Comparison of ENCODE assay signal across 8 cellular contexts in genomic region chr12:53492830-53493609, GRCh38. TPM values are rescaled to one million over a fixed set of nuclear protein-coding genes. Genes with fewer than 3 reads are reported as not detected.
DNase-seq lines count a peak whose midpoint lies in the region; ATAC-seq lines count a peak whose summit lies in the region.

No MANE protein-coding gene starts in this region.

- 2 to 3% methylated on average over 24 to 29 of the region's 52 CpGs for WGBS in mesodermal cell (ENCODE audit: insufficient coverage in 2 of 2), 2 experiments

- H3K27ac Mint-ChIP-seq in CD4-positive, alpha-beta memory T cell, result peak overlapping the region; percentile 86 to 99 (median 96)

- peaks cover 0 to 2% of the 10 kb centered on the region in 2 donors for H3K36me3 Mint-ChIP-seq in CD4-positive, alpha-beta memory T cell

- H3K36me3 ChIP-seq in CD4-positive, alpha-beta memory T cell (ENCODE audit: insufficient read depth, low read length), result no peaks in the 10 kb centered on the region
- H3K36me3 ChIP-seq in endocrine pancreas (ENCODE audit: control insufficient read depth, insufficient read depth, low read length), result no peaks in the 10 kb centered on the region
- H3K36me3 ChIP-seq in mesodermal cell (ENCODE audit: control insufficient read depth, insufficient read depth, low read length), result peaks cover 10% of the 10 kb centered on the region

- H3K4me1 Mint-ChIP-seq in CD4-positive, alpha-beta memory T cell, result peaks cover 15 to 56% (median 39%) of the 10 kb centered on the region in 4 donors

- POLR2A ChIA-PET in CD4-positive, alpha-beta memory T cell (lab: Charles Lee; ENCODE audit: partially characterized antibody), result interaction anchor here (0.6 to 5.6 kb wide), 12 partner anchors 6 to 133 kb away, joined by 3 to 60 read pairs (median 4); partner anchors contain the start of genes ATF7, MAP3K12, PCBP2 and PRR13

- H3K27me3 Mint-ChIP-seq in CD4-positive, alpha-beta memory T cell, result no peaks in the 10 kb centered on the region

- ATAC-seq in GM19463 (IDR thresholded peaks at IDR 0.05; ENCODE audit: unreplicated experiment), result peak; percentile 98

- peak overlapping the region; percentile 88 to 98 (median 90) for H3K4me3 Mint-ChIP-seq in CD4-positive, alpha-beta memory T cell

- H3K27me3 ChIP-seq in CD4-positive, alpha-beta memory T cell (ENCODE audit: insufficient read depth, low read length), result no peaks in the 10 kb centered on the region
- no peaks in the 10 kb centered on the region for H3K27me3 ChIP-seq in endocrine pancreas (ENCODE audit: control insufficient read depth, insufficient read depth, low read length)

- H3K4me3 ChIP-seq in CD4-positive, alpha-beta memory T cell (ENCODE audit: low read length in 2 of 2), result peak overlapping the region; percentile 45 to 93
- peak overlapping the region; percentile 47 for H3K4me3 ChIP-seq in endocrine pancreas (ENCODE audit: control insufficient read depth, insufficient read depth, low read length)
- peak overlapping the region; percentile 42 for H3K4me3 ChIP-seq in mesodermal cell (ENCODE audit: extremely low read depth, insufficient read depth, low read length, poor library complexity, severe bottlenecking)

- H3K9ac ChIP-seq in endocrine pancreas (ENCODE audit: control insufficient read depth, insufficient read depth, low read length), result peak overlapping the region; percentile 23

- CTCF ChIA-PET in CD4-positive, alpha-beta memory T cell (lab: Charles Lee; ENCODE audit: partially characterized antibody), result interaction anchor here (1.7 to 5.5 kb wide), 3 partner anchors 16 to 141 kb away, joined by 6 to 27 read pairs (median 11); no protein-coding TSS in a partner anchor

- DNase-seq in CD4-positive, alpha-beta memory T cell, result peak; percentile 82 to 91 (median 83)
- DNase-seq in HT-29 (ENCODE audit: low spot score) (peak; percentile 93), NOMO-1 (lab: John Stamatoyannopoulos, UW; ENCODE audit: unreplicated experiment in 2 of 2) (peak; percentile 73 to 87)
- DNase-seq in activated CD8-positive, alpha-beta memory T cell treated with anti-CD3 and anti-CD28 coated beads, Interleukin-2, amount 50 U/mL, for 24 hours (ENCODE audit: extremely low read depth), result peak; percentile 60
- peak; percentile 66 for DNase-seq in stimulated activated CD8-positive, alpha-beta memory T cell treated with anti-CD3 and anti-CD28 coated beads, Interleukin-15, amount 100 ng/mL, for 1 hour (ENCODE audit: low read depth)

- H3K27ac ChIP-seq in CD4-positive, alpha-beta memory T cell (ENCODE audit: low read depth, low read length), result peak overlapping the region; percentile 75
- peak overlapping the region; percentile 89 for H3K27ac ChIP-seq in mesodermal cell (ENCODE audit: low read depth, low read length, severe bottlenecking)

- intact Hi-C loops in CD4-positive, alpha-beta memory T cell (cut with micrococcal nuclease), result loop anchor here (1.0 kb wide), 2 partner anchors 8 to 52 kb away; partner anchors contain the start of genes PRR13 and TARBP2

- no peaks in the 10 kb centered on the region for H3K9me3 ChIP-seq in CD4-positive, alpha-beta memory T cell (ENCODE audit: control insufficient read depth in 1 of 2, low read length in 2 of 2)
- no peaks in the 10 kb centered on the region for H3K9me3 ChIP-seq in endocrine pancreas (ENCODE audit: control insufficient read depth, low read length)
- no peaks in the 10 kb centered on the region for H3K9me3 ChIP-seq in mesodermal cell (ENCODE audit: control insufficient read depth, low read length)

- H3K4me1 ChIP-seq in CD4-positive, alpha-beta memory T cell (ENCODE audit: insufficient read depth, low read length), result peaks cover 26% of the 10 kb centered on the region
- H3K4me1 ChIP-seq in endocrine pancreas (ENCODE audit: control insufficient read depth, insufficient read depth, low read length) (no peaks in the 10 kb centered on the region), mesodermal cell (ENCODE audit: control insufficient read depth, insufficient read depth, low read length, poor library complexity, severe bottlenecking) (peaks cover 26% of the 10 kb centered on the region)

- no peaks in the 10 kb centered on the region for H3K9me3 Mint-ChIP-seq in CD4-positive, alpha-beta memory T cell

RNA-seq across cellular contexts. Expression of gene MAP3K12, which starts 6.2 kb away (rescaled TPM):
- 10 to 100 TPM; 25.0 to 28.2 TPM for total RNA-seq in CD4-positive, alpha-beta memory T cell
- 1 to 10 TPM; 3.1 to 8.5 TPM for polyA plus RNA-seq in CD4-positive, alpha-beta memory T cell
- total RNA-seq in HT-29 (2014; rRNA removed; shearing (Covaris generic)), result 0.84 and 3.2 TPM in 2 replicates
- 24.9 TPM for polyA plus RNA-seq in mesodermal cell (2013, experiment 1 of 2)
- 22.2 TPM for polyA plus RNA-seq in mesodermal cell (2013, experiment 2 of 2)

RNA-seq across cellular contexts. Expression of gene TARBP2, which starts 8.1 kb away (rescaled TPM):
- 10 to 100 TPM; 26.9 to 37.0 TPM for total RNA-seq in CD4-positive, alpha-beta memory T cell
- 10 to 100 TPM; 24.5 to 33.1 TPM for polyA plus RNA-seq in CD4-positive, alpha-beta memory T cell
- 68.9 and 89.2 TPM in 2 replicates for total RNA-seq in HT-29 (2014; rRNA removed; shearing (Covaris generic))
- polyA plus RNA-seq in mesodermal cell (2013, experiment 1 of 2), result 48.7 TPM
- 44.7 TPM for polyA plus RNA-seq in mesodermal cell (2013, experiment 2 of 2)

RNA-seq across cellular contexts. Expression of gene NPFF, which starts 14.3 kb away (rescaled TPM):
- not detected for total RNA-seq in CD4-positive, alpha-beta memory T cell
- polyA plus RNA-seq in CD4-positive, alpha-beta memory T cell, result not detected
- not detected in 2 replicates for total RNA-seq in HT-29 (2014; rRNA removed; shearing (Covaris generic))
- polyA plus RNA-seq in mesodermal cell (2013, experiment 1 of 2), result not detected
- polyA plus RNA-seq in mesodermal cell (2013, experiment 2 of 2), result not detected

RNA-seq across cellular contexts. Expression of gene PCBP2, which starts 41.1 kb away (rescaled TPM):
- total RNA-seq in CD4-positive, alpha-beta memory T cell, result 100 to 1,000 TPM; 848 to 858 TPM
- 100 to 1,000 TPM in 1 of 2 donors, 10 to 100 TPM in 1; 88.0 to 118 TPM for polyA plus RNA-seq in CD4-positive, alpha-beta memory T cell
- 127 and 135 TPM in 2 replicates for total RNA-seq in HT-29 (2014; rRNA removed; shearing (Covaris generic))
- polyA plus RNA-seq in mesodermal cell (2013, experiment 1 of 2), result 826 TPM
- polyA plus RNA-seq in mesodermal cell (2013, experiment 2 of 2), result 812 TPM

RNA-seq across cellular contexts. Expression of gene PRR13, which starts 51.5 kb away (rescaled TPM):
- total RNA-seq in CD4-positive, alpha-beta memory T cell, result 100 to 1,000 TPM; 242 to 247 TPM
- 100 to 1,000 TPM; 545 to 843 TPM for polyA plus RNA-seq in CD4-positive, alpha-beta memory T cell
- total RNA-seq in HT-29 (2014; rRNA removed; shearing (Covaris generic)), result 122 and 134 TPM in 2 replicates
- 99.2 TPM for polyA plus RNA-seq in mesodermal cell (2013, experiment 1 of 2)
- 98.1 TPM for polyA plus RNA-seq in mesodermal cell (2013, experiment 2 of 2)

Comparison
In these comparisons a context has a peak if more than half of its experiments do, and no peak if none do; other contexts are left out.
1. Peak in every context shown above with its lines: DNase-seq, ATAC-seq, H3K4me3 ChIP-seq and H3K27ac ChIP-seq.